ENCODE assay signal across 10 cellular contexts in the genomic region with DNA sequence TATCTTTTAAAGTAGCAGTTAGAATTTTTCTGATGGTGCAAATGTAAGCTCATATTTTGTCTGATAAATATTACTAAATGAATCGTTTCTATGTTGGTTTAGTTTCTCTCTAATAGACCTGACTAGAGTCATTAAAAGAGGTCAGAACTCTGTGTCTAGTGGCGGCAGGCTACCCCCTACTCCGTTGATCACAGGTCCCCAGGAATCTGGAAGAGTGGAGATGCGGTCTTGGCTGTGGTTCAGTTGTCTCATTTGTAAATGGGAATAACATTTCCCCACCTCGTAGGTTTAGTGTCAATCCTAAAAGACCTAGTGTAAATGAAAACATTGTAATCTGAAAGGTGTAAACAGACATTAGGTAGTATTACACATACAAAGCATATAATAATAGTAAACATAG. TPM values are rescaled to one million over a fixed set of nuclear protein-coding genes. Genes with fewer than 3 reads are reported as not detected.
DNase-seq lines count a peak whose midpoint lies in the region; ATAC-seq, FAIRE-seq and TF ChIP-seq lines count a peak whose summit lies in the region.
"Had no signal": no experiment of that assay in that cellular context is flagged by ENCODE, and none has a peak within 500 bp of the region (broad histone marks: within the 10 kb centered on the region; RNA-seq: fewer than 3 reads in every experiment).

No MANE protein-coding gene starts in this region.

- ATAC-seq in CD4-positive, alpha-beta T cell (ENCODE audit: poor library complexity) = no peak
- no peak for ATAC-seq in K562

- H3K4me1 ChIP-seq in HUES64 (ENCODE audit: insufficient read depth, low read length) (peaks cover 9% of the 10 kb centered on the region), K562 (replicated peaks in 1 of 2; ENCODE audit: control insufficient read depth in 2 of 2, insufficient read depth in 2 of 2, low read length in 2 of 2) (peaks cover 4 to 27% of the 10 kb centered on the region in 2 experiments; a peak in 4 of 5 replicates)

- H3K9me3 Mint-ChIP-seq in CD4-positive, alpha-beta T cell = no peaks in the 10 kb centered on the region
- H3K9me3 Mint-ChIP-seq in neural crest cell = no peaks in the 10 kb centered on the region

- no peaks in the 10 kb centered on the region for H3K36me3 ChIP-seq in HUES64 (ENCODE audit: insufficient read depth, low read length)
- H3K36me3 ChIP-seq in K562 (ENCODE audit: control insufficient read depth, insufficient read depth, low read length) = no peaks in the 10 kb centered on the region

- H3K4me2 ChIP-seq in K562 (ENCODE audit: insufficient read depth, low read length) = peak overlapping the region; percentile 79

- BruUV-seq in K562 (replicated peaks; lab: Mats Ljungman, UMichigan) = no TSS peak

- H3K9me3 ChIP-seq in CD4-positive, alpha-beta T cell (ENCODE audit: control insufficient read depth, low read length) = no peaks in the 10 kb centered on the region
- H3K9me3 ChIP-seq in HUES64 (ENCODE audit: insufficient read depth, low read depth, low read length) (no peaks in the 10 kb centered on the region), K562 (replicated peaks; ENCODE audit: control insufficient read depth, insufficient read depth, low read depth, low read length) (no peaks in the 10 kb centered on the region)

- TF ChIP-seq EP300 in K562 (IDR thresholded peaks at IDR 0.05; ENCODE audit: low read length) = no peak

- peaks cover 24% of the 10 kb centered on the region for H3K4me1 Mint-ChIP-seq in CD4-positive, alpha-beta T cell (ENCODE audit: low read depth)
- H3K4me1 Mint-ChIP-seq in neural crest cell = peaks cover 21% of the 10 kb centered on the region

- peak overlapping the region; percentile 91 for H3K4me3 Mint-ChIP-seq in CD4-positive, alpha-beta T cell
- H3K4me3 Mint-ChIP-seq in neural crest cell = peak overlapping the region; percentile 83

- H3K27ac Mint-ChIP-seq in CD4-positive, alpha-beta T cell = peak overlapping the region; percentile 99
- H3K27ac Mint-ChIP-seq in neural crest cell (ENCODE audit: unreplicated experiment) = no peak overlapping the region

- no peaks in the 10 kb centered on the region for H3K9me1 ChIP-seq in K562 (ENCODE audit: control insufficient read depth, insufficient read depth, low read length)

- in situ Hi-C loops in K562 (cut with MboI) = no loop called here

- no peaks in the 10 kb centered on the region for H3K27me3 Mint-ChIP-seq in CD4-positive, alpha-beta T cell
- peaks cover 2% of the 10 kb centered on the region for H3K27me3 Mint-ChIP-seq in neural crest cell (ENCODE audit: low read depth)

- no peak for TF ChIP-seq POLR2A in K562 (conservative IDR thresholded peaks at IDR 0.05)

- H3K36me3 Mint-ChIP-seq in CD4-positive, alpha-beta T cell (ENCODE audit: low read depth) = peaks cover 25% of the 10 kb centered on the region
- no peaks in the 10 kb centered on the region for H3K36me3 Mint-ChIP-seq in neural crest cell (ENCODE audit: low read depth)

- 88% methylated on average over 4 of the region's 5 CpGs for WGBS in HUES64
- WGBS in K562 (ENCODE audit: insufficient coverage, low coverage, missing lambda C conversion rate) = 3% methylated on average over 5 of the region's 5 CpGs

- H3K27me3 ChIP-seq in CD4-positive, alpha-beta T cell (ENCODE audit: control insufficient read depth, insufficient read depth, low read length) = no peaks in the 10 kb centered on the region
- H3K27me3 ChIP-seq in HUES64 (ENCODE audit: insufficient read depth, low read length) (no peaks in the 10 kb centered on the region), K562 (ENCODE audit: control insufficient read depth in 2 of 2, insufficient read depth in 2 of 2, low read length in 2 of 2) (no peaks in the 10 kb centered on the region)

- H4K20me1 ChIP-seq in K562 (replicated peaks; ENCODE audit: control insufficient read depth, insufficient read depth, low read length) = no peaks in the 10 kb centered on the region

- intact Hi-C loops in CD4-positive, alpha-beta T cell (cut with DNase I, micrococcal nuclease) = loop anchor here (2.0 to 10.0 kb wide), 3 partner anchors 67 to 833 kb away; no protein-coding TSS in a partner anchor
- intact Hi-C loops in K562 (cut with micrococcal nuclease) = no loop called here

- DNase-seq in CD4-positive, alpha-beta T cell = no peak
- DNase-seq in K562 (ENCODE audit: extremely low read depth in 1 of 4, low spot score in 3 of 4) (no peak), neural crest cell (ENCODE audit: low read depth, low spot score) (no peak), HK-2 (ENCODE audit: unreplicated experiment) (no peak), occipital lobe (lab: John Stamatoyannopoulos, UW) (no peak), GM19240 (ENCODE audit: insufficient read length, low spot score) (no peak)
- DNase-seq in stimulated activated naive CD4-positive, alpha-beta T cell treated with Interleukin-2 at 50 U/mL for 16 hours (lab: John Stamatoyannopoulos, UW) = no peak

- POLR2A ChIA-PET in CD4-positive, alpha-beta T cell (lab: Charles Lee) = interaction anchor here (0.9 to 3.5 kb wide), 13 partner anchors 9 to 94 kb away, joined by 3 to 59 read pairs (median 13); partner anchors contain the start of genes C3AR1 and SLC2A3
- POLR2A ChIA-PET in K562 (lab: Yijun Ruan, JAX) = interaction anchor here (1.0 to 1.3 kb wide), 2 partner anchors 11 to 93 kb away, joined by 4 to 6 read pairs; no protein-coding TSS in a partner anchor

- no peak for TF ChIP-seq CTCF in CD4-positive, alpha-beta T cell (IDR thresholded peaks at IDR 0.05)
- no peak for TF ChIP-seq CTCF in K562 (IDR thresholded peaks at IDR 0.05 in 2 of 3, conservative IDR thresholded peaks at IDR 0.05 in 1 of 3; ENCODE audit: insufficient read depth in 2 of 3, low read depth in 1 of 3, low read length in 3 of 3)
- TF ChIP-seq CTCF in neural crest cell (conservative IDR thresholded peaks at IDR 0.05) = no peak

- peaks cover 47% of the 10 kb centered on the region for H3K79me2 ChIP-seq in K562 (ENCODE audit: control insufficient read depth, insufficient read depth, low read length)

- no peak overlapping the region for H3K27ac ChIP-seq in CD4-positive, alpha-beta T cell (ENCODE audit: low read depth, low read length)
- H3K27ac ChIP-seq in HUES64 (ENCODE audit: low read depth, low read length) = no peak overlapping the region
- peak overlapping the region; percentile 98 for H3K27ac ChIP-seq in K562 (ENCODE audit: extremely low read depth, low read depth, low read length)

- H3K9ac ChIP-seq in HUES64 (ENCODE audit: low read depth, low read length) = no peak overlapping the region
- peak overlapping the region; percentile 61 to 67; a peak in 3 of 4 replicates for H3K9ac ChIP-seq in K562 (ENCODE audit: insufficient read depth in 1 of 2, low read depth in 2 of 2, low read length in 2 of 2)

- CTCF ChIA-PET in CD4-positive, alpha-beta T cell (lab: Charles Lee) = interaction anchor here (1.3 to 2.0 kb wide), 3 partner anchors 18 to 95 kb away, joined by 4 to 13 read pairs (median 6); no protein-coding TSS in a partner anchor
- CTCF ChIA-PET in K562 (lab: Yijun Ruan, JAX; ENCODE audit: low intra/inter-chr PET ratio) = interaction anchor here (0.6 kb wide), 1 partner anchor 15 kb away, joined by 6 read pairs; no protein-coding TSS in a partner anchor

- H3K4me3 ChIP-seq in HUES64 (ENCODE audit: low read length) (peak overlapping the region; percentile 78), K562 (peak overlapping the region; percentile 12; the same call in 1 of the 2 replicates)

- peak overlapping the region; percentile 84 for H2AFZ ChIP-seq in K562 (ENCODE audit: low read depth, low read length)

- no peak for TF ChIP-seq RAD21 in K562 (CRISPR knock-in tag; conservative IDR thresholded peaks at IDR 0.05 in 1 of 2, IDR thresholded peaks at IDR 0.05 in 1 of 2)

- peak; percentile 46 for FAIRE-seq in K562 (lab: Jason Lieb, UNC)
- FAIRE-seq: frontal cortex, G401.6 had no signal

RNA-seq across cellular contexts. Expression of gene FOXJ2, which starts 4.7 kb away (rescaled TPM):
- 10 to 100 TPM; 36.3 to 38.5 TPM for total RNA-seq in CD4-positive, alpha-beta T cell
- 5.5 TPM for polyA plus RNA-seq in HUES64 (2013, experiment 1 of 2)
- polyA plus RNA-seq in HUES64 (2013, experiment 2 of 2) = 6.8 TPM
- 4.7 and 7.3 TPM in 2 replicates for total RNA-seq in K562 (2011; cell fraction: chromatin; rRNA removed; ENCODE audit: low replicate concordance)
- 4.7 and 4.9 TPM in 2 replicates for total RNA-seq in K562 (2011; cell fraction: nucleolus; rRNA removed)
- total RNA-seq in K562 (2011; cell fraction: nucleoplasm; rRNA removed) = 4.8 and 7.8 TPM in 2 replicates
- 2.9 and 4.0 TPM in 2 replicates for total RNA-seq in K562 (2014; rRNA removed)
- total RNA-seq in K562 (2014; rRNA removed; fragmentation: Illumina TruSeq; extraction: Trizol) = 1.9 and 2.1 TPM in 2 replicates
- total RNA-seq in K562 (2015; rRNA removed; fragmentation: Illumina TruSeq; extraction: Trizol) = 2.4 and 2.5 TPM in 2 replicates
- total RNA-seq in K562 (2021) = 6.6 and 6.8 TPM in 2 replicates
- polyA plus RNA-seq in K562 (2011; rRNA removed) = 2.3 and 3.2 TPM in 2 replicates
- 1.6 and 2.1 TPM in 2 replicates for polyA plus RNA-seq in K562 (2011; cell fraction: cytosol; rRNA removed)
- polyA plus RNA-seq in K562 (2011; cell fraction: nucleus; rRNA removed) = 4.8 and 7.3 TPM in 2 replicates
- polyA plus RNA-seq in K562 (2012) = 5.1 and 6.6 TPM in 2 replicates
- polyA plus RNA-seq in K562 (2014; fragmentation: Illumina TruSeq; extraction: Trizol) = 5.7 and 7.5 TPM in 2 replicates
- 1 to 10 TPM; 1.0 to 1.1 TPM for polyA plus RNA-seq in K562 (2014; fragmentation: Nextera tagmentation; extraction: Ambion mirVana)
- polyA plus RNA-seq in K562 (2014; rRNA removed) = 3.7 and 4.2 TPM in 2 replicates
- polyA minus RNA-seq in K562 (2011; rRNA and poly(A)+ RNA removed) = 2.2 TPM in 2 replicates
- polyA minus RNA-seq in K562 (2011; cell fraction: cytosol; rRNA and poly(A)+ RNA removed) = 2.2 and 3.4 TPM in 2 replicates
- polyA minus RNA-seq in K562 (2011; cell fraction: nucleus; rRNA and poly(A)+ RNA removed) = 1.6 and 2.4 TPM in 2 replicates
- 14.1 and 15.4 TPM in 2 replicates for total RNA-seq in neural crest cell
- total RNA-seq in occipital lobe = 7.3 TPM

RNA-seq across cellular contexts. Expression of gene C3AR1, which starts 38.3 kb away (rescaled TPM):
- 1 to 10 TPM; 1.4 TPM for total RNA-seq in CD4-positive, alpha-beta T cell
- polyA plus RNA-seq in HUES64 (2013, experiment 1 of 2) = not detected
- polyA plus RNA-seq in HUES64 (2013, experiment 2 of 2) = not detected
- 8.0 and 9.9 TPM in 2 replicates for total RNA-seq in K562 (2011; cell fraction: chromatin; rRNA removed; ENCODE audit: low replicate concordance)
- total RNA-seq in K562 (2011; cell fraction: nucleolus; rRNA removed) = 8.6 and 12.2 TPM in 2 replicates
- total RNA-seq in K562 (2011; cell fraction: nucleoplasm; rRNA removed) = 8.4 and 9.2 TPM in 2 replicates
- 2.2 and 2.5 TPM in 2 replicates for total RNA-seq in K562 (2014; rRNA removed)
- total RNA-seq in K562 (2014; rRNA removed; fragmentation: Illumina TruSeq; extraction: Trizol) = 3.7 and 3.8 TPM in 2 replicates
- total RNA-seq in K562 (2015; rRNA removed; fragmentation: Illumina TruSeq; extraction: Trizol) = 2.4 and 2.5 TPM in 2 replicates
- total RNA-seq in K562 (2021) = 3.5 and 3.9 TPM in 2 replicates
- 3.6 and 9.5 TPM in 2 replicates for polyA plus RNA-seq in K562 (2011; rRNA removed)
- 4.2 and 13.5 TPM in 2 replicates for polyA plus RNA-seq in K562 (2011; cell fraction: cytosol; rRNA removed)
- polyA plus RNA-seq in K562 (2011; cell fraction: nucleus; rRNA removed) = 3.5 and 8.0 TPM in 2 replicates
- polyA plus RNA-seq in K562 (2012) = 4.2 and 4.7 TPM in 2 replicates
- 7.0 and 7.2 TPM in 2 replicates for polyA plus RNA-seq in K562 (2014; fragmentation: Illumina TruSeq; extraction: Trizol)
- 10 to 100 TPM; 11.5 to 12.9 TPM for polyA plus RNA-seq in K562 (2014; fragmentation: Nextera tagmentation; extraction: Ambion mirVana)
- 4.7 and 5.3 TPM in 2 replicates for polyA plus RNA-seq in K562 (2014; rRNA removed)
- polyA minus RNA-seq in K562 (2011; rRNA and poly(A)+ RNA removed) = 4.7 and 8.5 TPM in 2 replicates
- 0.64 and 5.8 TPM in 2 replicates for polyA minus RNA-seq in K562 (2011; cell fraction: cytosol; rRNA and poly(A)+ RNA removed)
- polyA minus RNA-seq in K562 (2011; cell fraction: nucleus; rRNA and poly(A)+ RNA removed) = 1.8 and 2.4 TPM in 2 replicates
- total RNA-seq in neural crest cell = not detected in 2 replicates
- total RNA-seq in occipital lobe = 3.1 TPM

RNA-seq across cellular contexts. Expression of gene NECAP1, which starts 54.2 kb away (rescaled TPM):
- 100 to 1,000 TPM; 119 to 121 TPM for total RNA-seq in CD4-positive, alpha-beta T cell
- polyA plus RNA-seq in HUES64 (2013, experiment 1 of 2) = 12.7 TPM
- polyA plus RNA-seq in HUES64 (2013, experiment 2 of 2) = 15.3 TPM
- 30.9 and 56.0 TPM in 2 replicates for total RNA-seq in K562 (2011; cell fraction: chromatin; rRNA removed; ENCODE audit: low replicate concordance)
- total RNA-seq in K562 (2011; cell fraction: nucleolus; rRNA removed) = 19.0 and 19.1 TPM in 2 replicates
- total RNA-seq in K562 (2011; cell fraction: nucleoplasm; rRNA removed) = 36.8 and 50.1 TPM in 2 replicates
- 21.7 and 21.9 TPM in 2 replicates for total RNA-seq in K562 (2014; rRNA removed)
- 21.0 and 23.6 TPM in 2 replicates for total RNA-seq in K562 (2014; rRNA removed; fragmentation: Illumina TruSeq; extraction: Trizol)
- 22.8 and 27.4 TPM in 2 replicates for total RNA-seq in K562 (2015; rRNA removed; fragmentation: Illumina TruSeq; extraction: Trizol)
- 18.9 and 21.7 TPM in 2 replicates for total RNA-seq in K562 (2021)
- polyA plus RNA-seq in K562 (2011; rRNA removed) = 19.1 and 20.9 TPM in 2 replicates
- polyA plus RNA-seq in K562 (2011; cell fraction: cytosol; rRNA removed) = 18.7 and 21.6 TPM in 2 replicates
- 31.6 and 38.3 TPM in 2 replicates for polyA plus RNA-seq in K562 (2011; cell fraction: nucleus; rRNA removed)
- polyA plus RNA-seq in K562 (2012) = 11.3 and 13.4 TPM in 2 replicates
- polyA plus RNA-seq in K562 (2014; fragmentation: Illumina TruSeq; extraction: Trizol) = 17.1 and 18.1 TPM in 2 replicates
- 10 to 100 TPM; 22.1 to 32.8 TPM for polyA plus RNA-seq in K562 (2014; fragmentation: Nextera tagmentation; extraction: Ambion mirVana)
- polyA plus RNA-seq in K562 (2014; rRNA removed) = 19.0 and 22.5 TPM in 2 replicates
- 26.2 and 32.6 TPM in 2 replicates for polyA minus RNA-seq in K562 (2011; rRNA and poly(A)+ RNA removed)
- 15.3 and 16.4 TPM in 2 replicates for polyA minus RNA-seq in K562 (2011; cell fraction: cytosol; rRNA and poly(A)+ RNA removed)
- polyA minus RNA-seq in K562 (2011; cell fraction: nucleus; rRNA and poly(A)+ RNA removed) = 11.2 and 28.4 TPM in 2 replicates
- total RNA-seq in neural crest cell = 25.7 and 27.3 TPM in 2 replicates
- 174 TPM for total RNA-seq in occipital lobe
